ENCODE assay signal across 1 cellular context in genomic region chr1:56566040-56566774, GRCh38.
TF ChIP-seq lines count a peak whose summit lies in the region.

No MANE protein-coding gene starts in this region.

TF ChIP-seq in IMR-90, 13 proteins besides CTCF, POLR2A, EP300 and RAD21:
- TF ChIP-seq MAFK (IDR thresholded peaks at IDR 0.05; ENCODE audit: low read depth, low read length) (no peak), MAZ (IDR thresholded peaks at IDR 0.05; ENCODE audit: borderline replicate concordance, low read depth, low read length) (no peak), FOS (IDR thresholded peaks at IDR 0.05; ENCODE audit: low read depth, low read length) (no peak), RCOR1 (IDR thresholded peaks at IDR 0.05; ENCODE audit: insufficient replicate concordance, low read length) (no peak), USF2 (IDR thresholded peaks at IDR 0.05; ENCODE audit: low read depth, low read length) (no peak), SMC3 (IDR thresholded peaks at IDR 0.05; ENCODE audit: low read depth, low read length) (no peak), CEBPB (IDR thresholded peaks at IDR 0.05; ENCODE audit: low read depth, low read length) (no peak), MXI1 (IDR thresholded peaks at IDR 0.05; ENCODE audit: borderline replicate concordance, low read depth, low read length) (no peak)
